Comparison of ENCODE assay signal across 8 cellular contexts in the genomic region with DNA sequence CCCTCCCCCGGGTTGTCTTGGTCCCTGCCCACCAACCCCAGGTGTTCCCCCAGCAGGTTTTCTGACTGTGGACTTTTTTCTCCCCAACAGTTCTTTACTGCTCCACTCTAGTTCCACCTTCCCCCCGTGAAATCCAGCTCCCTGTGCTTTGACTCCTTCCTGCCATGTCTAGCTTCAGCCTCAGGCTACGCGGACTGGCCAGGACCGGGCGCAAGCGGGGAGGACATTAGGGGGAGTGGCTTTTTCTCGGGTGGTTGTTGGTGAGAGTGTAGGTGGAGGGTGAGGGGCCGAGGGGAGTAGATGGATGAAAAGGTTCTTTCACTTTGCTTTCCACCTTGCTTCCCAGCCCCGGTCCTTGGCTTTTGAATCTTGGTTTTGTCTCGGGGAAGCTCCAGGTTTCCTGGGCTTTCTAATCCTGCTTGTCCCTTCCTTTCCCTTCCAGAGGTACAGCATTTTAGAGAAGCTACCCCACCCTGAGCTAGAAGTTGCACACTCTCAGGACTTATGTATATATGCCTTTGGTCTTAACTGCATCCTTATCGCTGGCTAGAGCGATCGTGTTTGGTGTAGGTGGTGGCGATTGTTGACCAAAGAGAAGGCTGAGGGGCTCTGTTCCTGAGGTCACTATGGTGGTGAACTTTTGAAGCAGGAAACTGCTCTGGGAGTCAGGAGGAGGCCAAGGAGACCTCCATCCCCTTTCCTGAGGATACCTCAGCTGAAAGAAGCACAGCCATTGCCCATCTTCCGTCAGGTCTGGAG. TPM values are rescaled to one million over a fixed set of nuclear protein-coding genes. Genes with fewer than 3 reads are reported as not detected.
A peak's percentile ranks its signal among the peaks of the same experiment; 100 is the strongest.
DNase-seq lines count a peak whose midpoint lies in the region; ATAC-seq and TF ChIP-seq lines count a peak whose summit lies in the region.

No MANE protein-coding gene starts in this region.

- in situ Hi-C loops in GM23248 (cut with MboI), result no loop called here

- no peaks in the 10 kb centered on the region for H3K79me2 ChIP-seq in GM23248 (ENCODE audit: insufficient read depth)

- no peaks in the 10 kb centered on the region for H3K9me2 ChIP-seq in GM23248 (ENCODE audit: insufficient read depth)

- no peaks in the 10 kb centered on the region for H4K20me1 ChIP-seq in GM23248 (ENCODE audit: insufficient read depth)

- H3K4me3 ChIP-seq in GM23248 (peak overlapping the region; percentile 94), endodermal cell (ENCODE audit: low read length) (peak overlapping the region; percentile 97), muscle layer of colon (ENCODE audit: low read depth in 1 of 2, low read length in 2 of 2) (peak overlapping the region; percentile 91 to 99)

- DNase-seq in CD1c-positive myeloid dendritic cell (ENCODE audit: extremely low spot score), result peak; percentile 19
- peak; percentile 65 for DNase-seq in GM23248
- DNase-seq in RKO (ENCODE audit: low spot score), result peak; percentile 34
- peak; percentile 68 for DNase-seq in endodermal cell
- DNase-seq in NCI-H2081 treated with DMSO at 0.1 percent for 48 hours (lab: John Stamatoyannopoulos, UW), result no peak

- peak overlapping the region; percentile 94 for H3K4me2 ChIP-seq in GM23248 (ENCODE audit: unreplicated experiment)

- no peaks in the 10 kb centered on the region for H3K9me3 ChIP-seq in GM23248 (ENCODE audit: low read depth)
- H3K9me3 ChIP-seq in endodermal cell (ENCODE audit: control insufficient read depth, low read length), result no peaks in the 10 kb centered on the region
- no peaks in the 10 kb centered on the region for H3K9me3 ChIP-seq in muscle layer of colon (ENCODE audit: low read length)

- peak overlapping the region; percentile 94 for H3K27ac Mint-ChIP-seq in endodermal cell

- peaks cover 6% of the 10 kb centered on the region; the same call in 1 of the 2 replicates for H3K27me3 ChIP-seq in GM23248 (replicated peaks; ENCODE audit: insufficient read depth)
- peaks cover 21% of the 10 kb centered on the region for H3K27me3 ChIP-seq in endodermal cell (ENCODE audit: control insufficient read depth, insufficient read depth, low read length, poor library complexity, severe bottlenecking)
- no peaks in the 10 kb centered on the region for H3K27me3 ChIP-seq in muscle layer of colon (ENCODE audit: control insufficient read depth in 1 of 2, insufficient read depth in 2 of 2, low read length in 2 of 2)

- H3K9ac ChIP-seq in GM23248 (peak overlapping the region; percentile 78), endodermal cell (ENCODE audit: extremely low read depth, low read length, poor library complexity, severe bottlenecking) (peak overlapping the region; percentile 50), muscle layer of colon (ENCODE audit: low read length) (peak overlapping the region; percentile 68)

- H3K4me1 Mint-ChIP-seq in endodermal cell, result peaks cover 27% of the 10 kb centered on the region

- H3K27ac ChIP-seq in GM23248 (no peak overlapping the region), endodermal cell (ENCODE audit: low read depth, low read length) (no peak overlapping the region), muscle layer of colon (ENCODE audit: low read depth, low read length) (peak overlapping the region; percentile 90)

- peaks cover 3% of the 10 kb centered on the region for H3K27me3 Mint-ChIP-seq in endodermal cell (ENCODE audit: insufficient read depth)

- peaks cover 4% of the 10 kb centered on the region; the same call in 1 of the 2 replicates for H3K36me3 ChIP-seq in GM23248 (ENCODE audit: low read depth)
- H3K36me3 ChIP-seq in endodermal cell (ENCODE audit: control insufficient read depth, insufficient read depth, low read length), result peaks cover 22% of the 10 kb centered on the region
- peaks cover 15% of the 10 kb centered on the region for H3K36me3 ChIP-seq in muscle layer of colon (ENCODE audit: insufficient read depth, low read length)

- ATAC-seq in GM18861 (IDR thresholded peaks at IDR 0.05; ENCODE audit: unreplicated experiment), result no peak
- ATAC-seq in GM18868 (IDR thresholded peaks at IDR 0.05; ENCODE audit: unreplicated experiment), result no peak

- H2AFZ ChIP-seq in GM23248, result peak overlapping the region; percentile 95

- H3K4me3 Mint-ChIP-seq in endodermal cell, result peak overlapping the region; percentile 84

- no peaks in the 10 kb centered on the region for H3K9me3 Mint-ChIP-seq in endodermal cell

- 0 out of 2 replicates have a peak, but pooled peaks cover 5% of the 10 kb centered on the region for H3F3A ChIP-seq in GM23248 (ENCODE audit: insufficient read depth)

- peaks cover 21% of the 10 kb centered on the region for H3K36me3 Mint-ChIP-seq in endodermal cell (ENCODE audit: low read depth)

- peaks cover 15% of the 10 kb centered on the region for H3K4me1 ChIP-seq in GM23248 (ENCODE audit: insufficient read depth)
- peaks cover 6% of the 10 kb centered on the region for H3K4me1 ChIP-seq in endodermal cell (ENCODE audit: control insufficient read depth, insufficient read depth, low read length)
- H3K4me1 ChIP-seq in muscle layer of colon (ENCODE audit: insufficient read depth, low read length), result peaks cover 14% of the 10 kb centered on the region

- TF ChIP-seq CTCF in endodermal cell (conservative IDR thresholded peaks at IDR 0.05), result no peak

- WGBS in GM23248 (ENCODE audit: low coverage in 1 of 2, low lambda C conversion rate in 2 of 2, missing lambda C conversion rate in 2 of 2), 2 experiments, result 36 to 37% methylated on average over 15 to 16 of the region's 16 CpGs
- 23 to 65% methylated on average over 8 to 15 of the region's 16 CpGs for WGBS in endodermal cell (ENCODE audit: insufficient coverage in 1 of 2, insufficient read length in 1 of 2), 2 experiments

RNA-seq across cellular contexts. Expression of a gene that starts 0.8 kb away (rescaled TPM):
- 21.5 and 27.3 TPM in 2 replicates for total RNA-seq in GM23248 (2014; rRNA removed; shearing (Covaris generic))
- 20.7 and 22.5 TPM in 2 replicates for polyA plus RNA-seq in GM23248 (2016; fragmentation: Nextera tagmentation; extraction: Ambion mirVana)
- total RNA-seq in endodermal cell, result 10 to 100 TPM; 40.9 to 45.5 TPM
- polyA plus RNA-seq in endodermal cell (2013, experiment 1 of 2), result 20.1 TPM
- polyA plus RNA-seq in endodermal cell (2013, experiment 2 of 2), result 19.4 TPM

RNA-seq across cellular contexts. Expression of a gene that starts 12.9 kb away (rescaled TPM):
- 12.3 and 19.6 TPM in 2 replicates for total RNA-seq in GM23248 (2014; rRNA removed; shearing (Covaris generic))
- polyA plus RNA-seq in GM23248 (2016; fragmentation: Nextera tagmentation; extraction: Ambion mirVana), result 7.7 and 8.7 TPM in 2 replicates
- 10 to 100 TPM; 59.6 to 62.6 TPM for total RNA-seq in endodermal cell
- polyA plus RNA-seq in endodermal cell (2013, experiment 1 of 2), result 103 TPM
- 88.7 TPM for polyA plus RNA-seq in endodermal cell (2013, experiment 2 of 2)

RNA-seq across cellular contexts. Expression of a gene that starts 19.5 kb away (rescaled TPM):
- 24.2 and 43.0 TPM in 2 replicates for total RNA-seq in GM23248 (2014; rRNA removed; shearing (Covaris generic))
- 0.24 and 0.60 TPM in 2 replicates for polyA plus RNA-seq in GM23248 (2016; fragmentation: Nextera tagmentation; extraction: Ambion mirVana)
- 10 to 100 TPM; 12.7 to 20.1 TPM for total RNA-seq in endodermal cell
- polyA plus RNA-seq in endodermal cell (2013, experiment 1 of 2), result 45.1 TPM
- 39.1 TPM for polyA plus RNA-seq in endodermal cell (2013, experiment 2 of 2)

RNA-seq across cellular contexts. Expression of a gene that starts 41.3 kb away (rescaled TPM):
- 7.8 and 8.6 TPM in 2 replicates for total RNA-seq in GM23248 (2014; rRNA removed; shearing (Covaris generic))
- polyA plus RNA-seq in GM23248 (2016; fragmentation: Nextera tagmentation; extraction: Ambion mirVana), result 4.7 and 5.4 TPM in 2 replicates
- total RNA-seq in endodermal cell, result under 1 TPM; 0.49 to 0.66 TPM
- polyA plus RNA-seq in endodermal cell (2013, experiment 1 of 2), result 5.2 TPM
- 5.2 TPM for polyA plus RNA-seq in endodermal cell (2013, experiment 2 of 2)

RNA-seq across cellular contexts. Expression of a gene that starts 41.9 kb away (rescaled TPM):
- under 0.01 and 0.11 TPM in 2 replicates for total RNA-seq in GM23248 (2014; rRNA removed; shearing (Covaris generic))
- polyA plus RNA-seq in GM23248 (2016; fragmentation: Nextera tagmentation; extraction: Ambion mirVana), result 0.15 and 0.18 TPM in 2 replicates
- total RNA-seq in endodermal cell, result 1 to 10 TPM; 2.3 to 4.5 TPM
- 17.2 TPM for polyA plus RNA-seq in endodermal cell (2013, experiment 1 of 2)
- polyA plus RNA-seq in endodermal cell (2013, experiment 2 of 2), result 14.5 TPM
